24 cellular contexts compared by ENCODE assay signal in the genomic region with DNA sequence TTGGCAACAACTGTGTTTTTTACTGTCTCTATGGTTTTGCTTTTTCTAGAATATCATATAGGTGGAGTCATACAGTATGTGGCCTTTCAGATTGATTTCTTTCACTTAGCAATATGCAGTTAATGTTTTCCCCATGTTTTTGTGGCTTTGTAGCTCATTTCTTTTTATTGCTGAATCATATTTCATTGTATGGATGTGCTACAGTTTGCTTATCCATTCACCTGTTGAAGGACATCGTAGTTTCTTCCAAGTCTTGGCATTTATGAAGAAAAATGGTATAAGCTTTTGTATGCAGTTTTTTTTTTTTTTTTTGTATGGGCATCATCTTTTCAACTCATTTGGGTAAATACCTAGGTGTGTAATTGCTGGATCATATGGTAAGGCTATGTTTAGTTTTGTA.
"Had no signal": no experiment of that assay in that cellular context is flagged by ENCODE, and none has a peak within 500 bp of the region (broad histone marks: within the 10 kb centered on the region; RNA-seq: fewer than 3 reads in every experiment).

No MANE protein-coding gene starts in this region.

- H3K36me3 ChIP-seq: colonic mucosa, esophagus muscularis mucosa, esophagus squamous epithelium, gastrocnemius medialis, gastroesophageal sphincter, heart left ventricle, heart right ventricle had no signal

- FAIRE-seq: colon, endometrium, endothelial cell of umbilical vein, frontal cortex had no signal

- H3K27me3 ChIP-seq: colonic mucosa, dorsolateral prefrontal cortex, esophagus muscularis mucosa, esophagus squamous epithelium, gastrocnemius medialis, gastroesophageal sphincter, heart left ventricle, heart right ventricle had no signal

- H3K4me1 ChIP-seq: colonic mucosa, esophagus muscularis mucosa, esophagus squamous epithelium, foreskin keratinocyte, gastrocnemius medialis, gastroesophageal sphincter, heart left ventricle, heart right ventricle had no signal

- H3K27ac ChIP-seq: colonic mucosa, coronary artery, dorsolateral prefrontal cortex, epithelial cell of prostate, esophagus muscularis mucosa, esophagus squamous epithelium, foreskin keratinocyte, gastrocnemius medialis, gastroesophageal sphincter, heart left ventricle, heart right ventricle had no signal

- DNase-seq: colonic mucosa; cortex of kidney; dermis blood vessel endothelial cell; dorsolateral prefrontal cortex; effector CD4-positive, alpha-beta T cell; effector CD8-positive, alpha-beta T cell; effector memory CD4-positive, alpha-beta T cell; effector memory CD8-positive, alpha-beta T cell; esophagus squamous epithelium; foreskin fibroblast; foreskin melanocyte; gastrocnemius medialis; glutamatergic neuron; heart left ventricle; heart right ventricle had no signal

- H3K9me3 ChIP-seq: colonic mucosa, esophagus muscularis mucosa, gastrocnemius medialis had no signal

- H3K4me3 ChIP-seq: colonic mucosa, coronary artery, dorsolateral prefrontal cortex, esophagus muscularis mucosa, esophagus squamous epithelium, gastrocnemius medialis, gastroesophageal sphincter, heart left ventricle, heart right ventricle had no signal
